30 cellular contexts compared by ENCODE assay signal in genomic region chr19:7898967-7899366, GRCh38. TPM values are rescaled to one million over a fixed set of nuclear protein-coding genes. Genes with fewer than 3 reads are reported as not detected.
"Had no signal": no experiment of that assay in that cellular context is flagged by ENCODE, and none has a peak within 500 bp of the region (broad histone marks: within the 10 kb centered on the region; RNA-seq: fewer than 3 reads in every experiment).

No MANE protein-coding gene starts in this region.

- H3K27ac ChIP-seq: colonic mucosa, esophagus muscularis mucosa, foreskin keratinocyte, gastroesophageal sphincter, heart right ventricle, left lung, neural progenitor cell, prostate gland, sigmoid colon, stomach, testis, tibial artery, upper lobe of left lung had no signal

- ATAC-seq: foreskin keratinocyte; gastroesophageal sphincter; heart right ventricle; left cardiac atrium; left lung; naive thymus-derived CD4-positive, alpha-beta T cell; right cardiac atrium; stimulated activated effector memory CD8-positive, alpha-beta T cell treated with anti-CD3 and anti-CD28 coated beads, Interleukin-12 subunit alpha, Interleukin-12 subunit beta, amount 100 ng/mL, for 72 hours had no signal

- FAIRE-seq: islet of Langerhans, urothelium cell line had no signal

- H3K36me3 ChIP-seq: colonic mucosa, esophagus muscularis mucosa, gastroesophageal sphincter, heart right ventricle, left lung, neural progenitor cell, prostate gland, sigmoid colon, tibial artery, upper lobe of left lung had no signal

- H3K4me3 ChIP-seq: colonic mucosa, esophagus muscularis mucosa, gastroesophageal sphincter, heart right ventricle, left lung, neural progenitor cell, prostate gland, sigmoid colon, stomach, testis, tibial artery, upper lobe of left lung had no signal

- H3K27me3 ChIP-seq: colonic mucosa, foreskin keratinocyte, testis, upper lobe of left lung had no signal

- H3K9me3 ChIP-seq: colonic mucosa, esophagus muscularis mucosa, gastroesophageal sphincter, heart right ventricle, left lung, prostate gland, sigmoid colon, stomach, testis, tibial artery, upper lobe of left lung had no signal

- DNase-seq: colonic mucosa; effector CD8-positive, alpha-beta T cell; endodermal cell; foreskin keratinocyte; heart right ventricle; hippocampal formation; left cardiac atrium; left lung; mammary epithelial cell; mesendoderm; midbrain; naive thymus-derived CD4-positive, alpha-beta T cell; right cardiac atrium; sigmoid colon; stimulated activated CD4-positive, alpha-beta T cell treated with anti-CD3 and anti-CD28 coated beads, Interleukin-2, amount 100 ng/mL, for 24 hours; stimulated activated CD4-positive, alpha-beta T cell treated with anti-CD3 and anti-CD28 coated beads, Interleukin-4, amount 100 ng/mL, for 24 hours; stimulated activated naive CD4-positive, alpha-beta T cell treated with Interleukin-2 at 50 U/mL for 16 hours; stomach; testis; tibial artery had no signal

RNA-seq across cellular contexts. Expression of gene LRRC8E, which starts 10.7 kb away (rescaled TPM):
- total RNA-seq: sigmoid colon had no signal

RNA-seq across cellular contexts. Expression of gene TGFBR3L, which starts 15.7 kb away (rescaled TPM):
- total RNA-seq: colonic mucosa, stomach, subcutaneous adipose tissue had no signal

RNA-seq across cellular contexts. Expression of gene PRR36, which starts 24.8 kb away (rescaled TPM):
- total RNA-seq: foreskin keratinocyte, gastroesophageal sphincter, sigmoid colon, skeletal muscle tissue, subcutaneous adipose tissue had no signal
